Comparison of ENCODE assay signal across 18 cellular contexts in genomic region chr2:160168878-160169277, GRCh38. TPM values are rescaled to one million over a fixed set of nuclear protein-coding genes. Genes with fewer than 3 reads are reported as not detected.
DNase-seq lines count a peak whose midpoint lies in the region; ATAC-seq, FAIRE-seq and TF ChIP-seq lines count a peak whose summit lies in the region.
"Had no signal": no experiment of that assay in that cellular context is flagged by ENCODE, and none has a peak within 500 bp of the region (broad histone marks: within the 10 kb centered on the region; RNA-seq: fewer than 3 reads in every experiment).

No MANE protein-coding gene starts in this region.

- no peak overlapping the region for H3K4me3 Mint-ChIP-seq in activated CD4-positive, alpha-beta memory T cell treated with anti-CD3 and anti-CD28 coated beads, Interleukin-2, amount 10 ng/mL, durations not matched to agents 7 days and 5 days
- no peak overlapping the region for H3K4me3 Mint-ChIP-seq in activated CD4-positive, alpha-beta memory T cell treated with anti-CD3 and anti-CD28 coated beads for 36 hours
- H3K4me3 Mint-ChIP-seq: CD4-positive, alpha-beta T cell had no signal

- intact Hi-C loops in left colon (cut with DNase I, micrococcal nuclease) (no loop called here), pancreas (cut with DNase I) (no loop called here)
- intact Hi-C loops in activated CD4-positive, alpha-beta memory T cell treated with anti-CD3 and anti-CD28 coated beads for 36 hours (cut with micrococcal nuclease) = no loop called here

- H3K4me1 ChIP-seq in pancreas = peaks cover 6 to 23% (median 9%) of the 10 kb centered on the region in 3 donors

- POLR2A ChIA-PET in activated CD4-positive, alpha-beta memory T cell treated with anti-CD3 and anti-CD28 coated beads, Interleukin-2, amount 10 ng/mL, durations not matched to agents 7 days and 5 days (lab: Charles Lee) = no interaction called here
- POLR2A ChIA-PET in activated CD4-positive, alpha-beta memory T cell treated with anti-CD3 and anti-CD28 coated beads for 36 hours (lab: Charles Lee) = no interaction called here

- H3K27ac ChIP-seq in pancreas = no peak overlapping the region

- TF ChIP-seq CTCF in bronchial epithelial cell (IDR thresholded peaks at IDR 0.05; ENCODE audit: insufficient read depth, low read length, severe bottlenecking) = no peak
- TF ChIP-seq CTCF in pancreas (IDR thresholded peaks at IDR 0.05) = no peak

- no peaks in the 10 kb centered on the region for H3K36me3 Mint-ChIP-seq in activated CD4-positive, alpha-beta memory T cell treated with anti-CD3 and anti-CD28 coated beads, Interleukin-2, amount 10 ng/mL, durations not matched to agents 7 days and 5 days (ENCODE audit: low read depth)
- no peaks in the 10 kb centered on the region for H3K36me3 Mint-ChIP-seq in activated CD4-positive, alpha-beta memory T cell treated with anti-CD3 and anti-CD28 coated beads for 36 hours

- H3K27me3 Mint-ChIP-seq in activated CD4-positive, alpha-beta memory T cell treated with anti-CD3 and anti-CD28 coated beads, Interleukin-2, amount 10 ng/mL, durations not matched to agents 7 days and 5 days = peaks cover 7% of the 10 kb centered on the region
- no peaks in the 10 kb centered on the region for H3K27me3 Mint-ChIP-seq in activated CD4-positive, alpha-beta memory T cell treated with anti-CD3 and anti-CD28 coated beads for 36 hours
- H3K27me3 Mint-ChIP-seq: CD4-positive, alpha-beta T cell had no signal

- H3K9me3 ChIP-seq in pancreas = no peaks in the 10 kb centered on the region
- H3K9me3 ChIP-seq: BE2C had no signal

- H3K27me3 ChIP-seq in bronchial epithelial cell (ENCODE audit: control insufficient read depth, insufficient read depth, low read length) (no peaks in the 10 kb centered on the region), pancreas (no peaks in the 10 kb centered on the region)
- H3K27me3 ChIP-seq: BE2C had no signal

- CTCF ChIA-PET in activated CD4-positive, alpha-beta memory T cell treated with anti-CD3 and anti-CD28 coated beads, Interleukin-2, amount 10 ng/mL, durations not matched to agents 7 days and 5 days (lab: Charles Lee) = no interaction called here
- CTCF ChIA-PET in activated CD4-positive, alpha-beta memory T cell treated with anti-CD3 and anti-CD28 coated beads for 36 hours (lab: Charles Lee) = no interaction called here

- DNase-seq in Caki2 (ENCODE audit: low read depth) = peak; percentile 66
- DNase-seq in bronchial epithelial cell (ENCODE audit: low read depth) = no peak
- no peak for DNase-seq in left colon
- no peak for DNase-seq in pancreas
- no peak for DNase-seq in activated CD4-positive, alpha-beta memory T cell treated with anti-CD3 and anti-CD28 coated beads, Interleukin-2, amount 10 ng/mL, durations not matched to agents 7 days and 5 days
- no peak for DNase-seq in DMS 273 (lab: John Stamatoyannopoulos, UW; ENCODE audit: unreplicated experiment)
- no peak for DNase-seq in activated CD4-positive, alpha-beta memory T cell treated with anti-CD3 and anti-CD28 coated beads for 36 hours
- DNase-seq: BE2C; CD4-positive, alpha-beta T cell; NCI-H1105; NCI-H2081; NCI-H446 treated with DMSO at 0.1 percent for 48 hours; NCI-H69 had no signal

- H3K9me3 Mint-ChIP-seq in activated CD4-positive, alpha-beta memory T cell treated with anti-CD3 and anti-CD28 coated beads, Interleukin-2, amount 10 ng/mL, durations not matched to agents 7 days and 5 days = no peaks in the 10 kb centered on the region
- no peaks in the 10 kb centered on the region for H3K9me3 Mint-ChIP-seq in activated CD4-positive, alpha-beta memory T cell treated with anti-CD3 and anti-CD28 coated beads for 36 hours
- H3K9me3 Mint-ChIP-seq: CD4-positive, alpha-beta T cell had no signal

- no peaks in the 10 kb centered on the region for H3K4me1 Mint-ChIP-seq in activated CD4-positive, alpha-beta memory T cell treated with anti-CD3 and anti-CD28 coated beads, Interleukin-2, amount 10 ng/mL, durations not matched to agents 7 days and 5 days
- no peaks in the 10 kb centered on the region for H3K4me1 Mint-ChIP-seq in activated CD4-positive, alpha-beta memory T cell treated with anti-CD3 and anti-CD28 coated beads for 36 hours (ENCODE audit: low read depth)

- in situ Hi-C loops in Caki2 (cut with HindIII; ENCODE audit: low pct_unique_long_range_greater_than_20kb, low sequenced_read_pairs) = no loop called here

- FAIRE-seq in bronchial epithelial cell (lab: Jason Lieb, UNC) (peak; percentile 43), pancreas (lab: Jason Lieb, UNC) (peak; percentile 95)
- FAIRE-seq: K562 had no signal

- WGBS in pancreas, 2 donors = 26 to 28% methylated on average over 3 of the region's 3 CpGs

- ATAC-seq in left colon = peak; percentile 98
- ATAC-seq in pancreas = peak in 3 of 4 donors; percentile 29 to 58 (median 44)
- ATAC-seq in HG03354 (IDR thresholded peaks at IDR 0.05; ENCODE audit: poor library complexity, severe bottlenecking, unreplicated experiment) = no peak
- ATAC-seq: K562, Panc1, Right ventricle myocardium inferior had no signal

- H3K36me3 ChIP-seq in bronchial epithelial cell (ENCODE audit: control insufficient read depth, insufficient read depth, low read length) (peaks cover 6% of the 10 kb centered on the region), pancreas (no peaks in the 10 kb centered on the region)
- H3K36me3 ChIP-seq: BE2C had no signal

- H3K4me3 ChIP-seq in bronchial epithelial cell (ENCODE audit: low read depth, low read length) (no peak overlapping the region), pancreas (no peak overlapping the region)
- H3K4me3 ChIP-seq: K562 had no signal

- H3K27ac Mint-ChIP-seq in activated CD4-positive, alpha-beta memory T cell treated with anti-CD3 and anti-CD28 coated beads, Interleukin-2, amount 10 ng/mL, durations not matched to agents 7 days and 5 days = no peak overlapping the region
- no peak overlapping the region for H3K27ac Mint-ChIP-seq in activated CD4-positive, alpha-beta memory T cell treated with anti-CD3 and anti-CD28 coated beads for 36 hours
- H3K27ac Mint-ChIP-seq: CD4-positive, alpha-beta T cell had no signal

RNA-seq across cellular contexts. Expression of gene ITGB6, which starts 31.2 kb away (rescaled TPM):
- total RNA-seq in Caki2 (2014; rRNA removed; shearing (Covaris generic); ENCODE audit: low replicate concordance) = 17.4 and 41.1 TPM in 2 replicates
- total RNA-seq in bronchial epithelial cell (21.1 and 31.5 TPM in 2 replicates), left colon (10 to 100 TPM; 19.7 to 28.0 TPM), pancreas (10 to 100 TPM in 1 of 6 donors, 1 to 10 TPM in 5; 1.9 to 32.4 (median 3.1) TPM)
- 1 to 10 TPM; 1.3 to 3.2 TPM for polyA plus RNA-seq in pancreas
- not detected for total RNA-seq in activated CD4-positive, alpha-beta memory T cell treated with anti-CD3 and anti-CD28 coated beads, Interleukin-2, amount 10 ng/mL, durations not matched to agents 7 days and 5 days
- total RNA-seq in activated CD4-positive, alpha-beta memory T cell treated with anti-CD3 and anti-CD28 coated beads for 36 hours = not detected
- total RNA-seq: CD4-positive, alpha-beta T cell; H4 had no signal
- polyA plus RNA-seq: K562 had no signal
